ENCODE assay signal across 26 cellular contexts in genomic region chr6:38784506-38785235, GRCh38.
DNase-seq lines count a peak whose midpoint lies in the region; ATAC-seq, FAIRE-seq and TF ChIP-seq lines count a peak whose summit lies in the region.
"Had no signal": no experiment of that assay in that cellular context is flagged by ENCODE, and none has a peak within 500 bp of the region (broad histone marks: within the 10 kb centered on the region; RNA-seq: fewer than 3 reads in every experiment).

No MANE protein-coding gene starts in this region.

- ATAC-seq in stimulated activated memory B cell treated with anti-CD40 and anti-IgM and Interleukin-4, amounts not matched to agents 10 μg/mL and 1 μg/mL and 100 μg/mL, for 72 hours: no peak
- no peak for ATAC-seq in HG02763 (IDR thresholded peaks at IDR 0.05; ENCODE audit: unreplicated experiment)
- ATAC-seq: foreskin keratinocyte, heart right ventricle, HepG2 had no signal

- peak overlapping the region; percentile 17 for H3K27ac Mint-ChIP-seq in stimulated activated memory B cell treated with anti-CD40 and anti-IgM and Interleukin-4, amounts not matched to agents 10 μg/mL and 1 μg/mL and 100 μg/mL, for 72 hours
- H3K27ac Mint-ChIP-seq: activated naive CD8-positive, alpha-beta T cell; CD4-positive, alpha-beta T cell; stimulated activated effector memory CD8-positive, alpha-beta T cell treated with anti-CD3 and anti-CD28 coated beads, Interleukin-12 subunit alpha, Interleukin-12 subunit beta, amount 100 ng/mL, for 72 hours had no signal

- H3K9me3 Mint-ChIP-seq in stimulated activated memory B cell treated with anti-CD40 and anti-IgM and Interleukin-4, amounts not matched to agents 10 μg/mL and 1 μg/mL and 100 μg/mL, for 72 hours: no peaks in the 10 kb centered on the region
- H3K9me3 Mint-ChIP-seq: CD4-positive, alpha-beta T cell; naive B cell; stimulated activated effector memory CD8-positive, alpha-beta T cell treated with anti-CD3 and anti-CD28 coated beads, Interleukin-12 subunit alpha, Interleukin-12 subunit beta, amount 100 ng/mL, for 72 hours had no signal

- H3K4me3 ChIP-seq in Peyer's patch: no peak overlapping the region
- H3K4me3 ChIP-seq: heart right ventricle, testis, vagina had no signal

- H3K4me1 ChIP-seq in Peyer's patch: no peaks in the 10 kb centered on the region
- H3K4me1 ChIP-seq: heart right ventricle, testis, vagina had no signal

- DNase-seq in GM12891 (ENCODE audit: insufficient read length, low spot score): no peak
- peak; percentile 33 to 35 for DNase-seq in NCI-H526 (lab: John Stamatoyannopoulos, UW)
- DNase-seq in dedifferentiated amniotic fluid mesenchymal stem cell (ENCODE audit: extremely low spot score): peak; percentile 58
- DNase-seq in Peyer's patch: no peak
- no peak for DNase-seq in NCI-H128 (lab: John Stamatoyannopoulos, UW; ENCODE audit: unreplicated experiment)
- DNase-seq: activated CD4-positive, alpha-beta T cell treated with anti-CD3 and anti-CD28 coated beads, Interleukin-2, amount 50 U/mL, for 48 hours; CD4-positive, alpha-beta T cell; DMS 273 treated with DMSO at 0.1 percent for 48 hours; effector CD4-positive, alpha-beta T cell; erythroblast; foreskin keratinocyte; heart right ventricle; naive B cell; NCI-H1417; occipital lobe; T-helper 1 cell; testis had no signal

- no peak overlapping the region for H3K4me3 Mint-ChIP-seq in stimulated activated memory B cell treated with anti-CD40 and anti-IgM and Interleukin-4, amounts not matched to agents 10 μg/mL and 1 μg/mL and 100 μg/mL, for 72 hours
- H3K4me3 Mint-ChIP-seq: activated naive CD8-positive, alpha-beta T cell; CD4-positive, alpha-beta T cell; stimulated activated effector memory CD8-positive, alpha-beta T cell treated with anti-CD3 and anti-CD28 coated beads, Interleukin-12 subunit alpha, Interleukin-12 subunit beta, amount 100 ng/mL, for 72 hours had no signal

- H3K36me3 ChIP-seq in Peyer's patch: no peaks in the 10 kb centered on the region
- H3K36me3 ChIP-seq: heart right ventricle, vagina had no signal

- TF ChIP-seq CTCF in Peyer's patch (IDR thresholded peaks at IDR 0.05): no peak

- TF ChIP-seq POLR2A in GM12891 (IDR thresholded peaks at IDR 0.05; ENCODE audit: low read depth, low read length) (no peak), Peyer's patch (IDR thresholded peaks at IDR 0.05) (no peak)

- no peaks in the 10 kb centered on the region for H3K27me3 Mint-ChIP-seq in stimulated activated memory B cell treated with anti-CD40 and anti-IgM and Interleukin-4, amounts not matched to agents 10 μg/mL and 1 μg/mL and 100 μg/mL, for 72 hours

- H3K4me1 Mint-ChIP-seq in stimulated activated memory B cell treated with anti-CD40 and anti-IgM and Interleukin-4, amounts not matched to agents 10 μg/mL and 1 μg/mL and 100 μg/mL, for 72 hours: peaks cover 16% of the 10 kb centered on the region
- H3K4me1 Mint-ChIP-seq: stimulated activated effector memory CD8-positive, alpha-beta T cell treated with anti-CD3 and anti-CD28 coated beads, Interleukin-12 subunit alpha, Interleukin-12 subunit beta, amount 100 ng/mL, for 72 hours had no signal

- H3K36me3 Mint-ChIP-seq in stimulated activated memory B cell treated with anti-CD40 and anti-IgM and Interleukin-4, amounts not matched to agents 10 μg/mL and 1 μg/mL and 100 μg/mL, for 72 hours: no peaks in the 10 kb centered on the region
- H3K36me3 Mint-ChIP-seq: activated naive CD8-positive, alpha-beta T cell; naive B cell; stimulated activated effector memory CD8-positive, alpha-beta T cell treated with anti-CD3 and anti-CD28 coated beads, Interleukin-12 subunit alpha, Interleukin-12 subunit beta, amount 100 ng/mL, for 72 hours had no signal

- H3K27me3 ChIP-seq in Peyer's patch: no peaks in the 10 kb centered on the region
- H3K27me3 ChIP-seq: foreskin keratinocyte, testis, vagina had no signal

- peak; percentile 35 for FAIRE-seq in GM12891 (lab: Jason Lieb, UNC)
- FAIRE-seq: G401.6, H54, HepG2, RCC 7860 had no signal

- no peak overlapping the region for H3K27ac ChIP-seq in Peyer's patch
- H3K27ac ChIP-seq: foreskin keratinocyte, heart right ventricle, testis, vagina had no signal

- H3K9me3 ChIP-seq in Peyer's patch: no peaks in the 10 kb centered on the region
- H3K9me3 ChIP-seq: heart right ventricle, testis, vagina had no signal

TF ChIP-seq in GM12891, 5 proteins besides CTCF, POLR2A, EP300 and RAD21:
- no peak for TF ChIP-seq PAX5 (IDR thresholded peaks at IDR 0.05; ENCODE audit: insufficient read depth, low read length, severe bottlenecking)
- TF ChIP-seq TAF1 (IDR thresholded peaks at IDR 0.05; ENCODE audit: low read depth, low read length): no peak
- no peak for TF ChIP-seq POLR2AphosphoS5 (IDR thresholded peaks at IDR 0.05; ENCODE audit: low read depth, low read length)
- no peak for TF ChIP-seq POU2F2 (IDR thresholded peaks at IDR 0.05; ENCODE audit: low read depth, low read length)
- TF ChIP-seq SPI1 (IDR thresholded peaks at IDR 0.05; ENCODE audit: low read depth, low read length): no peak
TF ChIP-seq in GM12891: peak in this region for 0.

Comparison
In these comparisons a context has a peak if more than half of its experiments do, and no peak if none do; other contexts are left out.
1. DNase-seq: peak in NCI-H526 (2 of 2) and dedifferentiated amniotic fluid mesenchymal stem cell (single experiment); none in GM12891 (single experiment), Peyer's patch (0 of 3) and NCI-H128 (single experiment).